Comparison of ENCODE assay signal across 20 cellular contexts in the genomic region with DNA sequence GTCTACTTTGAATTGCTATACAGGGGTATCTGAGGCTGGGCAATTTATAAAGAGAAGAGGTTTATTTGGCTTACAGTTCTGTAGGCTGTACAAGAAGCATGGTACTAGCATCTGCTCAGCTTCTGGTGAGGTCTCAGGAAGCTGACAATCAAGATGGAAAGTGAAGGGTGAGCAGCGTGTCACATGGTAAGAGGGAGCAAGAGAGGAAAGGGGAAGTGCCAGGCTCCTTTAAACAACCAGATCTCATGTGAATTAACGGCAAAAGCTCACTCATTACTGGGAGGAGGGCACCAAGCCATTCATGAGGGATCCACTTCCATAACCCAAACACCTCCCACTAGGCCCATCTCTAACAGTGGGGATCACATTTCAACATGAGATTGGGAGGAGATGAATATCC.
"Had no signal": no experiment of that assay in that cellular context is flagged by ENCODE, and none has a peak within 500 bp of the region (broad histone marks: within the 10 kb centered on the region; RNA-seq: fewer than 3 reads in every experiment).

No MANE protein-coding gene starts in this region.

- H3K36me3 ChIP-seq: heart left ventricle, thoracic aorta, upper lobe of left lung had no signal

- H3K27me3 Mint-ChIP-seq: activated CD4-positive, alpha-beta T cell treated with anti-CD3 and anti-CD28 coated beads, Interleukin-2, amount 10 ng/mL, durations not matched to agents 7 days and 5 days had no signal

- H3K27ac Mint-ChIP-seq: activated CD4-positive, alpha-beta T cell treated with anti-CD3 and anti-CD28 coated beads, Interleukin-2, amount 10 ng/mL, durations not matched to agents 7 days and 5 days; activated CD8-positive, alpha-beta T cell treated with anti-CD3 and anti-CD28 coated beads, Interleukin-2, amount 10 ng/mL, durations not matched to agents 7 days and 5 days; activated naive CD4-positive, alpha-beta T cell treated with anti-CD3 and anti-CD28 coated beads, Interleukin-2, amount 50 U/mL, for 24 hours; activated T-helper 1 cell treated with anti-CD3 and anti-CD28 coated beads, Interleukin-12 subunit alpha, Interleukin-12 subunit beta, Interleukin-2, Interleukin-4 antibody, amounts not matched to agents 30 ng/mL and 10 ng/mL and 1 ng/mL, durations not matched to agents 14 hours and 24 hours and 36 hours; brain; natural killer cell had no signal

- H3K27ac ChIP-seq: epithelial cell of prostate, heart left ventricle, thoracic aorta, upper lobe of left lung, VCaP had no signal

- H3K4me1 Mint-ChIP-seq: activated CD4-positive, alpha-beta T cell treated with anti-CD3 and anti-CD28 coated beads, Interleukin-2, amount 10 ng/mL, durations not matched to agents 7 days and 5 days; activated naive CD4-positive, alpha-beta T cell treated with anti-CD3 and anti-CD28 coated beads, Interleukin-2, amount 50 U/mL, for 24 hours; natural killer cell had no signal

- H3K9me3 Mint-ChIP-seq: activated CD4-positive, alpha-beta T cell treated with anti-CD3 and anti-CD28 coated beads, Interleukin-2, amount 10 ng/mL, durations not matched to agents 7 days and 5 days; activated T-helper 1 cell treated with anti-CD3 and anti-CD28 coated beads, Interleukin-12 subunit alpha, Interleukin-12 subunit beta, Interleukin-2, Interleukin-4 antibody, amounts not matched to agents 30 ng/mL and 10 ng/mL and 1 ng/mL, durations not matched to agents 14 hours and 24 hours and 36 hours had no signal

- H3K4me3 ChIP-seq: heart left ventricle, thoracic aorta, upper lobe of left lung had no signal

- H3K4me3 Mint-ChIP-seq: activated CD4-positive, alpha-beta T cell treated with anti-CD3 and anti-CD28 coated beads, Interleukin-2, amount 10 ng/mL, durations not matched to agents 7 days and 5 days; activated CD8-positive, alpha-beta T cell treated with anti-CD3 and anti-CD28 coated beads, Interleukin-2, amount 10 ng/mL, durations not matched to agents 7 days and 5 days; activated naive CD4-positive, alpha-beta T cell treated with anti-CD3 and anti-CD28 coated beads, Interleukin-2, amount 50 U/mL, for 24 hours; activated T-helper 1 cell treated with anti-CD3 and anti-CD28 coated beads, Interleukin-12 subunit alpha, Interleukin-12 subunit beta, Interleukin-2, Interleukin-4 antibody, amounts not matched to agents 30 ng/mL and 10 ng/mL and 1 ng/mL, durations not matched to agents 14 hours and 24 hours and 36 hours; brain; natural killer cell had no signal

- H3K27me3 ChIP-seq: upper lobe of left lung had no signal

- H3K36me3 Mint-ChIP-seq: activated naive CD4-positive, alpha-beta T cell treated with anti-CD3 and anti-CD28 coated beads, Interleukin-2, amount 50 U/mL, for 24 hours; brain; natural killer cell had no signal

- H3K9me3 ChIP-seq: heart left ventricle, thoracic aorta, upper lobe of left lung had no signal

- H3K4me1 ChIP-seq: heart left ventricle, upper lobe of left lung had no signal

- ATAC-seq: activated CD4-positive, CD25-positive, alpha-beta regulatory T cell treated with anti-CD3 and anti-CD28 coated beads, Interleukin-2, amount 50 U/mL, for 24 hours; activated CD8-positive, alpha-beta T cell treated with anti-CD3 and anti-CD28 coated beads, Interleukin-2, amount 10 ng/mL, durations not matched to agents 7 days and 5 days; heart left ventricle; left ventricle myocardium superior; natural killer cell had no signal

- DNase-seq: activated CD4-positive, alpha-beta T cell treated with anti-CD3 and anti-CD28 coated beads, Interleukin-2, amount 10 ng/mL, durations not matched to agents 7 days and 5 days; activated CD8-positive, alpha-beta T cell treated with anti-CD3 and anti-CD28 coated beads, Interleukin-2, amount 10 ng/mL, durations not matched to agents 7 days and 5 days; activated gamma-delta T cell; aorta; heart left ventricle; left ventricle myocardium superior; mammary epithelial cell; midbrain; natural killer cell; stimulated activated CD4-positive, alpha-beta T cell treated with anti-CD3 and anti-CD28 coated beads, Interleukin-2, amount 100 ng/mL, for 48 hours; stimulated activated naive CD4-positive, alpha-beta T cell; upper lobe of left lung had no signal

- FAIRE-seq: islet of Langerhans had no signal
